34 cellular contexts compared by ENCODE assay signal in the genomic region with DNA sequence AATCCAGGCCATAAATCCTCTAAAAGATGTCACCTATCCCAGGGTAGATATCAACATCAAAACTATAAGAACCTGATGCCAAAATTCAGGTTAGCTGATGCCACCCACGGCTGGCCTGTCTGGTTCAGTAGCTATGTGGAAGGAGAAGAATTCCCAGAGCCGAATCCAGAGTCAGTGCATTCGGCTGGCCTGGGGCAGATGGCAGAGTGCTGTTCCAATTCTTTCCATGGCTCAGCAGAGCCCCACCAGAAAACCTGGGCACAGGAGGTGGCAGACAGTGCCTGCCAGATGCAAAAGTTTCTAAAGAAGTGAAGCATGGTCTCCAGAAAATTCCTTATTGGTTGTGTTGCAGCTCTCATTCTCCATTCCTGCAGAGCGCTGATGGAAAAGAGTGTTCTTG. TPM values are rescaled to one million over a fixed set of nuclear protein-coding genes. Genes with fewer than 3 reads are reported as not detected.
"Had no signal": no experiment of that assay in that cellular context is flagged by ENCODE, and none has a peak within 500 bp of the region (broad histone marks: within the 10 kb centered on the region; RNA-seq: fewer than 3 reads in every experiment).

No MANE protein-coding gene starts in this region.

- H3K36me3 ChIP-seq: stomach, suprapubic skin, thoracic aorta, thyroid gland, tibial artery, tibial nerve, transverse colon, upper lobe of left lung, upper lobe of right lung, uterus, vagina had no signal

- H3K4me3 ChIP-seq: stomach, suprapubic skin, testis, thoracic aorta, thyroid gland, tibial artery, tibial nerve, transverse colon, upper lobe of left lung, upper lobe of right lung, uterus, vagina had no signal

- H3K4me1 ChIP-seq: stomach, suprapubic skin, testis, thyroid gland, tibial artery, transverse colon, upper lobe of left lung, upper lobe of right lung, uterus, vagina had no signal

- FAIRE-seq: urothelium cell line had no signal

- ATAC-seq: stimulated activated effector memory CD8-positive, alpha-beta T cell treated with anti-CD3 and anti-CD28 coated beads, Interleukin-12 subunit alpha, Interleukin-12 subunit beta, amount 100 ng/mL, for 72 hours; stimulated activated memory B cell treated with anti-CD40 and anti-IgM and Interleukin-4, amounts not matched to agents 10 μg/mL and 1 μg/mL and 100 μg/mL, for 72 hours; stimulated activated naive B cell treated with anti-CD40 and anti-IgM and Interleukin-4, amounts not matched to agents 10 μg/mL and 1 μg/mL and 100 μg/mL, for 72 hours; stimulated activated naive CD8-positive, alpha-beta T cell treated with anti-CD3 and anti-CD28 coated beads, Interleukin-15, amount 100 ng/mL, for 72 hours; stimulated activated naive CD8-positive, alpha-beta T cell treated with anti-CD3 and anti-CD28 coated beads, Interleukin-15, Interleukin-2, amounts not matched to agents 100 U/mL and 50 U/mL, for 24 hours; upper lobe of right lung had no signal

- DNase-seq: stimulated activated CD4-positive, alpha-beta T cell treated with anti-CD3 and anti-CD28 coated beads, Interleukin-2, amount 100 ng/mL, for 48 hours; stimulated activated CD4-positive, alpha-beta T cell treated with anti-CD3 and anti-CD28 coated beads, Interleukin-4, amount 100 ng/mL, for 1 hour; stimulated activated CD4-positive, alpha-beta T cell treated with anti-CD3 and anti-CD28 coated beads, Interleukin-4, amount 100 ng/mL, for 24 hours; stimulated activated CD4-positive, alpha-beta T cell treated with anti-CD3 and anti-CD28 coated beads, Interleukin-4, amount 100 ng/mL, for 4 hours; stimulated activated CD8-positive, alpha-beta memory T cell treated with anti-CD3 and anti-CD28 coated beads, Interleukin-4, amount 100 ng/mL, for 48 hours; stimulated activated naive B cell treated with anti-CD40 and anti-IgM and Interleukin-4, amounts not matched to agents 10 μg/mL and 1 μg/mL and 100 μg/mL, for 72 hours; stimulated activated naive CD4-positive, alpha-beta T cell; stimulated activated naive CD4-positive, alpha-beta T cell treated with Interleukin-2 at 50 U/mL for 16 hours; stimulated activated naive CD8-positive, alpha-beta T cell treated with anti-CD3 and anti-CD28 coated beads, Interleukin-15, amount 100 ng/mL, for 72 hours; stimulated activated naive CD8-positive, alpha-beta T cell treated with anti-CD3 and anti-CD28 coated beads, Interleukin-15, Interleukin-2, amounts not matched to agents 100 U/mL and 50 U/mL, for 24 hours; stomach; substantia nigra; testis; thyroid gland; tibial artery; transverse colon; trophoblast cell; upper lobe of left lung; upper lobe of right lung; uterus had no signal

- H3K4me1 Mint-ChIP-seq: stimulated activated effector memory CD8-positive, alpha-beta T cell treated with anti-CD3 and anti-CD28 coated beads, Interleukin-12 subunit alpha, Interleukin-12 subunit beta, amount 100 ng/mL, for 72 hours; stimulated activated memory B cell treated with anti-CD40 and anti-IgM and Interleukin-4, amounts not matched to agents 10 μg/mL and 1 μg/mL and 100 μg/mL, for 72 hours; stimulated activated naive CD8-positive, alpha-beta T cell treated with anti-CD3 and anti-CD28 coated beads, Interleukin-15, amount 100 ng/mL, for 72 hours had no signal

- H3K27ac Mint-ChIP-seq: stimulated activated effector memory CD8-positive, alpha-beta T cell treated with anti-CD3 and anti-CD28 coated beads, Interleukin-12 subunit alpha, Interleukin-12 subunit beta, amount 100 ng/mL, for 72 hours; stimulated activated memory B cell treated with anti-CD40 and anti-IgM and Interleukin-4, amounts not matched to agents 10 μg/mL and 1 μg/mL and 100 μg/mL, for 72 hours; stimulated activated naive B cell treated with anti-CD40 and anti-IgM and Interleukin-4, amounts not matched to agents 10 μg/mL and 1 μg/mL and 100 μg/mL, for 72 hours; stimulated activated naive CD8-positive, alpha-beta T cell treated with anti-CD3 and anti-CD28 coated beads, Interleukin-15, Interleukin-2, amounts not matched to agents 100 ng/mL and 50 ng/mL, for 24 hours; type B pancreatic cell had no signal

- H3K9me3 Mint-ChIP-seq: stimulated activated effector memory CD8-positive, alpha-beta T cell treated with anti-CD3 and anti-CD28 coated beads, Interleukin-12 subunit alpha, Interleukin-12 subunit beta, amount 100 ng/mL, for 72 hours; stimulated activated memory B cell treated with anti-CD40 and anti-IgM and Interleukin-4, amounts not matched to agents 10 μg/mL and 1 μg/mL and 100 μg/mL, for 72 hours; stimulated activated naive CD8-positive, alpha-beta T cell treated with anti-CD3 and anti-CD28 coated beads, Interleukin-15, amount 100 ng/mL, for 72 hours; type B pancreatic cell had no signal

- H3K27me3 ChIP-seq: stomach, suprapubic skin, testis, thyroid gland, tibial artery, tibial nerve, transverse colon, upper lobe of left lung, upper lobe of right lung, uterus, vagina had no signal

- H3K4me3 Mint-ChIP-seq: stimulated activated effector memory CD8-positive, alpha-beta T cell treated with anti-CD3 and anti-CD28 coated beads, Interleukin-12 subunit alpha, Interleukin-12 subunit beta, amount 100 ng/mL, for 72 hours; stimulated activated memory B cell treated with anti-CD40 and anti-IgM and Interleukin-4, amounts not matched to agents 10 μg/mL and 1 μg/mL and 100 μg/mL, for 72 hours; stimulated activated naive B cell treated with anti-CD40 and anti-IgM and Interleukin-4, amounts not matched to agents 10 μg/mL and 1 μg/mL and 100 μg/mL, for 72 hours; stimulated activated naive CD8-positive, alpha-beta T cell treated with anti-CD3 and anti-CD28 coated beads, Interleukin-15, amount 100 ng/mL, for 72 hours; stimulated activated naive CD8-positive, alpha-beta T cell treated with anti-CD3 and anti-CD28 coated beads, Interleukin-15, Interleukin-2, amounts not matched to agents 100 ng/mL and 50 ng/mL, for 24 hours; type B pancreatic cell had no signal

- H3K27ac ChIP-seq: stomach, suprapubic skin, testis, thoracic aorta, thyroid gland, tibial artery, tibial nerve, transverse colon, upper lobe of left lung, upper lobe of right lung, uterus, vagina had no signal

- H3K36me3 Mint-ChIP-seq: stimulated activated effector memory CD8-positive, alpha-beta T cell treated with anti-CD3 and anti-CD28 coated beads, Interleukin-12 subunit alpha, Interleukin-12 subunit beta, amount 100 ng/mL, for 72 hours; stimulated activated memory B cell treated with anti-CD40 and anti-IgM and Interleukin-4, amounts not matched to agents 10 μg/mL and 1 μg/mL and 100 μg/mL, for 72 hours; stimulated activated naive B cell treated with anti-CD40 and anti-IgM and Interleukin-4, amounts not matched to agents 10 μg/mL and 1 μg/mL and 100 μg/mL, for 72 hours; type B pancreatic cell had no signal

- H3K9me3 ChIP-seq: stomach, suprapubic skin, testis, thoracic aorta, thyroid gland, tibial artery, tibial nerve, transverse colon, upper lobe of left lung, upper lobe of right lung, uterus, vagina had no signal

RNA-seq across cellular contexts. Expression of a gene that starts 19.9 kb away (rescaled TPM):
- total RNA-seq: stomach, subcutaneous adipose tissue, suprapubic skin, temporal lobe, testis, thoracic aorta, thyroid gland, tibial nerve, transverse colon, upper lobe of left lung, upper lobe of right lung, ureter, urinary bladder, uterus, vagina had no signal
- polyA plus RNA-seq: stomach, urinary bladder had no signal

RNA-seq across cellular contexts. Expression of a gene that starts 40.7 kb away (rescaled TPM):
- total RNA-seq: stomach, subcutaneous adipose tissue, suprapubic skin, temporal lobe, testis, thoracic aorta, thyroid gland, tibial nerve, transverse colon, upper lobe of left lung, upper lobe of right lung, ureter, urinary bladder, uterus, vagina had no signal
- polyA plus RNA-seq: stomach, thymus, urinary bladder had no signal
